Comparison of ENCODE assay signal across 15 cellular contexts in genomic region chr6:33610057-33610456, GRCh38. TPM values are rescaled to one million over a fixed set of nuclear protein-coding genes. Genes with fewer than 3 reads are reported as not detected.
DNase-seq lines count a peak whose midpoint lies in the region; ATAC-seq and TF ChIP-seq lines count a peak whose summit lies in the region.
"Had no signal": no experiment of that assay in that cellular context is flagged by ENCODE, and none has a peak within 500 bp of the region (broad histone marks: within the 10 kb centered on the region; RNA-seq: fewer than 3 reads in every experiment).

No MANE protein-coding gene starts in this region.

- H3K18ac ChIP-seq in mesenchymal stem cell (ENCODE audit: low read depth in 1 of 2, low read length in 2 of 2) = peak overlapping the region; percentile 29 to 37

- H2BK120ac ChIP-seq in mesenchymal stem cell (ENCODE audit: low read depth, low read length) = peak overlapping the region; percentile 19

- ATAC-seq in HG02938 (IDR thresholded peaks at IDR 0.05; ENCODE audit: unreplicated experiment) (no peak), HG03442 (IDR thresholded peaks at IDR 0.05; ENCODE audit: unreplicated experiment) (no peak)

- H3K4ac ChIP-seq in mesenchymal stem cell (ENCODE audit: low read depth in 1 of 2, low read length in 2 of 2) = peak overlapping the region; percentile 29 to 89

- no peak overlapping the region for H3K23ac ChIP-seq in mesenchymal stem cell (ENCODE audit: low read length in 2 of 2)

- no peak overlapping the region for H3K4me2 ChIP-seq in mesenchymal stem cell (ENCODE audit: low read length, poor library complexity, severe bottlenecking)

- peak overlapping the region; percentile 79 for H4K8ac ChIP-seq in mesenchymal stem cell (ENCODE audit: low read length)

- no peaks in the 10 kb centered on the region for H3K4me1 ChIP-seq in HEK293 (ENCODE audit: control insufficient read depth, insufficient read depth, low read length)
- H3K4me1 ChIP-seq in mesenchymal stem cell (ENCODE audit: control insufficient read depth, insufficient read depth, low read depth, low read length) = peaks cover 29% of the 10 kb centered on the region
- peaks cover 8 to 55% (median 23%) of the 10 kb centered on the region in 4 donors for H3K4me1 ChIP-seq in stomach

- H3K9ac ChIP-seq in mesenchymal stem cell (ENCODE audit: low read length) = peak overlapping the region; percentile 80

- peak overlapping the region; percentile 54 for H2AFZ ChIP-seq in mesenchymal stem cell (ENCODE audit: low read depth, low read length)

- DNase-seq in dermis blood vessel endothelial cell = peak; percentile 52
- no peak for DNase-seq in mesenchymal stem cell
- no peak for DNase-seq in stomach
- no peak for DNase-seq in activated CD8-positive, alpha-beta memory T cell treated with anti-CD3 and anti-CD28 coated beads, Interleukin-2, amount 50 U/mL, for 48 hours
- DNase-seq in NCI-H2171 treated with DMSO at 0.1 percent for 48 hours (lab: John Stamatoyannopoulos, UW) = no peak
- DNase-seq: activated CD8-positive, alpha-beta memory T cell treated with anti-CD3 and anti-CD28 coated beads for 24 hours; effector memory CD4-positive, alpha-beta T cell; NCI-H1092 treated with DMSO at 0.1 percent for 48 hours; NCI-H748 treated with DMSO at 0.1 percent for 48 hours; stimulated activated CD4-positive, alpha-beta T cell treated with anti-CD3 and anti-CD28 coated beads, Interleukin-4, amount 100 ng/mL, for 24 hours; T-helper 1 cell had no signal

- peak overlapping the region; percentile 2 to 33 for H2BK12ac ChIP-seq in mesenchymal stem cell (ENCODE audit: low read length in 2 of 2)

- TF ChIP-seq EP300 in stomach (IDR thresholded peaks at IDR 0.05) = no peak

- H2AK5ac ChIP-seq in mesenchymal stem cell (ENCODE audit: low read length, severe bottlenecking) = no peak overlapping the region

- no peak for TF ChIP-seq CTCF in HEK293 (tag by site-specific recombination; IDR thresholded peaks at IDR 0.05)
- TF ChIP-seq CTCF in stomach (IDR thresholded peaks at IDR 0.05) = no peak

- H2BK5ac ChIP-seq in mesenchymal stem cell (ENCODE audit: low read depth, low read length, poor library complexity, severe bottlenecking) = no peak overlapping the region

- peak overlapping the region; percentile 92 for H4K91ac ChIP-seq in mesenchymal stem cell (ENCODE audit: low read length)

- intact Hi-C loops in stomach (cut with DNase I; ENCODE audit: low total_unique reads) = no loop called here

- peak overlapping the region in 1 of 2 experiments; percentile 48 for H3K14ac ChIP-seq in mesenchymal stem cell (ENCODE audit: low read length in 2 of 2)

- no peak for TF ChIP-seq POLR2A in stomach (IDR thresholded peaks at IDR 0.05)

- H3K36me3 ChIP-seq in HEK293 (ENCODE audit: control insufficient read depth in 2 of 2, insufficient read depth in 1 of 2, low read length in 2 of 2) (no peaks in the 10 kb centered on the region), mesenchymal stem cell (ENCODE audit: control insufficient read depth in 1 of 2, insufficient read depth in 2 of 2, low read depth in 1 of 2, low read length in 2 of 2) (no peaks in the 10 kb centered on the region), stomach (no peaks in the 10 kb centered on the region)
- H3K36me3 ChIP-seq: neutrophil had no signal

- H3K27ac ChIP-seq in HEK293 (ENCODE audit: extremely low read depth, low read depth, low read length) = no peak overlapping the region
- H3K27ac ChIP-seq in mesenchymal stem cell (ENCODE audit: low read length, poor library complexity, severe bottlenecking) = no peak overlapping the region
- H3K27ac ChIP-seq in stomach = peak overlapping the region; percentile 48 to 70 (median 60)
- H3K27ac ChIP-seq: neutrophil had no signal

- POLR2A ChIA-PET in HEK293 (lab: Yijun Ruan, JAX) = no interaction called here

- H3K79me1 ChIP-seq in mesenchymal stem cell (replicated peaks; ENCODE audit: low read length, poor library complexity, severe bottlenecking) = no peaks in the 10 kb centered on the region

- WGBS in mesenchymal stem cell = 52% methylated on average over 4 of the region's 4 CpGs
- 62 to 86% (median 68%) methylated on average over 4 of the region's 4 CpGs for WGBS in stomach, 5 donors

- H3K4me3 ChIP-seq in HEK293 (ENCODE audit: low read depth, low read length) (no peak overlapping the region), mesenchymal stem cell (ENCODE audit: insufficient read depth in 1 of 2, low read depth in 1 of 2, low read length in 2 of 2) (peak overlapping the region in 1 of 2 experiments; percentile 23), stomach (no peak overlapping the region)

- CTCF ChIA-PET in HEK293 (lab: Yijun Ruan, JAX) = interaction anchor here (0.8 to 1.7 kb wide), 2 partner anchors 8 to 25 kb away, joined by 3 read pairs; no protein-coding TSS in a partner anchor

- no peak overlapping the region for H2BK15ac ChIP-seq in mesenchymal stem cell (ENCODE audit: low read depth, poor library complexity, severe bottlenecking)

- H3K27me3 ChIP-seq in mesenchymal stem cell (ENCODE audit: control insufficient read depth in 1 of 2, insufficient read depth in 1 of 2, low read length in 2 of 2) = no peaks in the 10 kb centered on the region
- H3K27me3 ChIP-seq in stomach = no peaks in the 10 kb centered on the region

- no peaks in the 10 kb centered on the region for H3K9me3 ChIP-seq in HEK293 (ENCODE audit: control insufficient read depth, insufficient read depth, low read depth, low read length)
- H3K9me3 ChIP-seq in mesenchymal stem cell (ENCODE audit: control insufficient read depth, low read length) = no peaks in the 10 kb centered on the region
- no peaks in the 10 kb centered on the region for H3K9me3 ChIP-seq in stomach
- H3K9me3 ChIP-seq: neutrophil had no signal

TF ChIP-seq in HEK293, 187 proteins besides CTCF, POLR2A, EP300 and RAD21:
- TF ChIP-seq ZNF157 (tag by site-specific recombination; IDR thresholded peaks at IDR 0.05) (no peak), KLF17 (tag by site-specific recombination; IDR thresholded peaks at IDR 0.05) (peak; percentile 86; the same call in 1 of the 2 replicates), ZNF558 (tag by site-specific recombination; IDR thresholded peaks at IDR 0.05) (no peak), ZNF600 (tag by site-specific recombination; IDR thresholded peaks at IDR 0.05) (peak; percentile 40; the same call in 1 of the 2 replicates)

RNA-seq across cellular contexts. Expression of gene ITPR3, which starts 11.1 kb away (rescaled TPM):
- total RNA-seq in dermis blood vessel endothelial cell = 26.9 and 42.0 TPM in 2 replicates
- polyA plus RNA-seq in mesenchymal stem cell (2013, experiment 1 of 2) = 4.6 TPM
- polyA plus RNA-seq in mesenchymal stem cell (2013, experiment 2 of 2) = 4.5 TPM
- 100 to 1,000 TPM in 3 of 5 donors, 10 to 100 TPM in 2; 46.3 to 149 (median 105) TPM for total RNA-seq in stomach
- 10 to 100 TPM; 14.1 to 17.1 (median 14.3) TPM for polyA plus RNA-seq in stomach

RNA-seq across cellular contexts. Expression of gene BAK1, which starts 30.0 kb away (rescaled TPM):
- total RNA-seq in dermis blood vessel endothelial cell (23.5 and 24.3 TPM in 2 replicates), stomach (10 to 100 TPM in 3 of 5 donors, 1 to 10 TPM in 2; 2.9 to 97.0 (median 22.3) TPM)
- 15.2 TPM for polyA plus RNA-seq in mesenchymal stem cell (2013, experiment 1 of 2)
- 15.1 TPM for polyA plus RNA-seq in mesenchymal stem cell (2013, experiment 2 of 2)
- polyA plus RNA-seq in stomach = 10 to 100 TPM; 14.6 to 31.5 (median 24.6) TPM

Comparison
In these comparisons a context has a peak if more than half of its experiments do, and no peak if none do; other contexts are left out.
1. H3K27ac ChIP-seq: peak in stomach (5 of 5); none in HEK293 (single experiment) and mesenchymal stem cell (single experiment).